ENCODE assay signal across 10 cellular contexts in the genomic region with DNA sequence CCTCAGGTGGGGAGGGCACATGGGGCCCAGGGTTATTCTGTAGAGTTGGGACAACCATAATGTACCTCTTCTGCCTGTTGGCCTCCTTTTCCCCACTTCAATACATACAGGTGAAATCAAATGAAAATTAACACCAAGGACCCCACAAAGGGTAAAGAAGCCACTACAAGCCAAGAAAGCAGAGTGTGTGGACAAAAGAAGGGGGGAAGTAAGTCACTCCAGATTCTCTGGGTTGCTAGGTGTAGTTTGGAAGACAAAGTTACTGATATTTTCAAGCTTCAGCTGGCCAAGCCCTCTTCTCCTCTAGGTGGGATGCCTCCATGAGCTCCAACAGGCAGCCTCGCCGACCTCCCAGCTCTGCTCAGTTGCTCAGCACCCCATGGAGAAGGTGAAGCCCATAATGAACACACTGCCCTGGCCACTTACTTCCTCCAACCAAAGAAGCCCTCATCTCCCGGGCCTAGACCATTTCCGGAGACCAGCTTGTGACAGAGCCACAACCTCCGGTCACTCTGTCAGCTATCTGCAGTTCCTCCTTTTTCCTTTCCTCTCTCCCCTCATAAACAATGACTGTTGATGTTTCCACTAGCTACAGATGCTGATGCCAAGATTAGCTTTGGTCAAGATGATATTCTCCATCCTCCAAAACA.
DNase-seq lines count a peak whose midpoint lies in the region; ATAC-seq, FAIRE-seq and TF ChIP-seq lines count a peak whose summit lies in the region.
"Had no signal": no experiment of that assay in that cellular context is flagged by ENCODE, and none has a peak within 500 bp of the region (broad histone marks: within the 10 kb centered on the region; RNA-seq: fewer than 3 reads in every experiment).

No MANE protein-coding gene starts in this region.

- no peak overlapping the region for H3K9ac ChIP-seq in astrocyte (ENCODE audit: low read length)

- H3K27ac Mint-ChIP-seq in astrocyte (ENCODE audit: unreplicated experiment) (no peak overlapping the region), immature natural killer cell (peak overlapping the region in 4 of 6 donors; percentile 0 to 66 (median 14))

- TF ChIP-seq POLR2A in spleen (IDR thresholded peaks at IDR 0.05) = no peak

- H3K27me3 Mint-ChIP-seq in astrocyte (ENCODE audit: low read depth, unreplicated experiment) (no peaks in the 10 kb centered on the region), immature natural killer cell (ENCODE audit: low read depth in 3 of 3) (peaks cover 0 to 4% (median 2%) of the 10 kb centered on the region in 3 donors)

- H3K36me3 Mint-ChIP-seq in astrocyte (ENCODE audit: low read depth, unreplicated experiment) (no peaks in the 10 kb centered on the region), immature natural killer cell (peaks cover 0 to 3% (median 0%) of the 10 kb centered on the region in 3 donors)

- H3K4me3 ChIP-seq in astrocyte (ENCODE audit: insufficient read depth, low read depth, low read length) (no peak overlapping the region), spleen (peak overlapping the region in 1 of 8 donors; percentile 54)

- H3K36me3 ChIP-seq in astrocyte (ENCODE audit: insufficient read depth, low read length) = no peaks in the 10 kb centered on the region
- no peaks in the 10 kb centered on the region for H3K36me3 ChIP-seq in spleen

- H3K4me2 ChIP-seq in astrocyte (ENCODE audit: low read length) = no peak overlapping the region

- H3K27ac ChIP-seq in astrocyte (ENCODE audit: low read depth, low read length) (no peak overlapping the region), spleen (peak overlapping the region; percentile 35 to 95 (median 83))

- H3K9me3 ChIP-seq in astrocyte (ENCODE audit: insufficient read depth, low read depth, low read length) (no peaks in the 10 kb centered on the region), spleen (no peaks in the 10 kb centered on the region)

- peak; percentile 80 for DNase-seq in KBM-7
- no peak for DNase-seq in astrocyte (ENCODE audit: low read depth)
- DNase-seq in immature natural killer cell = no peak
- peak; percentile 88 for DNase-seq in spleen
- DNase-seq in NCI-H2081 treated with DMSO at 0.1 percent for 48 hours (lab: John Stamatoyannopoulos, UW) = no peak
- DNase-seq: DMS79 had no signal

- intact Hi-C loops in spleen (cut with DNase I; ENCODE audit: low total_unique reads) = no loop called here

- H3K4me1 Mint-ChIP-seq in astrocyte (ENCODE audit: low read depth, unreplicated experiment) = peaks cover 25% of the 10 kb centered on the region
- peaks cover 27 to 31% of the 10 kb centered on the region in 2 donors for H3K4me1 Mint-ChIP-seq in immature natural killer cell

- no peak for TF ChIP-seq CTCF in astrocyte (IDR thresholded peaks at IDR 0.05; ENCODE audit: insufficient read depth, low read depth, low read length)
- TF ChIP-seq CTCF in spleen (IDR thresholded peaks at IDR 0.05 in 8 of 11, conservative IDR thresholded peaks at IDR 0.05 in 3 of 11) = peak in 2 of 11 experiments; percentile 14 to 27

- H3K4me1 ChIP-seq in astrocyte (ENCODE audit: insufficient read depth, low read length) = peaks cover 19% of the 10 kb centered on the region
- H3K4me1 ChIP-seq in spleen = peaks cover 4 to 72% (median 23%) of the 10 kb centered on the region in 6 donors

- no peak for FAIRE-seq in astrocyte (lab: Jason Lieb, UNC)
- FAIRE-seq: bronchial epithelial cell had no signal

- H2AFZ ChIP-seq in astrocyte (ENCODE audit: low read depth, low read length) = peak overlapping the region; percentile 1

- H3K9me3 Mint-ChIP-seq in astrocyte (ENCODE audit: unreplicated experiment) (no peaks in the 10 kb centered on the region), immature natural killer cell (no peaks in the 10 kb centered on the region)

- H3K27me3 ChIP-seq in astrocyte (ENCODE audit: insufficient read depth, low read length) (no peaks in the 10 kb centered on the region), spleen (replicated peaks in 1 of 7) (no peaks in the 10 kb centered on the region)

- in situ Hi-C loops in KBM-7 (cut with MboI; ENCODE audit: low pct_unique_long_range_greater_than_20kb, low sequenced_read_pairs) = no loop called here

- ATAC-seq in HG02938 (IDR thresholded peaks at IDR 0.05; ENCODE audit: unreplicated experiment) = no peak
- ATAC-seq in HG03520 (IDR thresholded peaks at IDR 0.05; ENCODE audit: unreplicated experiment) = no peak
- ATAC-seq in HG03469 (IDR thresholded peaks at IDR 0.05; ENCODE audit: unreplicated experiment) = no peak

- H3K4me3 Mint-ChIP-seq in astrocyte (ENCODE audit: unreplicated experiment) = no peak overlapping the region
- H3K4me3 Mint-ChIP-seq in immature natural killer cell = peak overlapping the region in 2 of 5 donors; percentile 3 to 10

- H3K79me2 ChIP-seq in astrocyte (ENCODE audit: insufficient read depth, low read length) = no peaks in the 10 kb centered on the region

- WGBS in spleen, 5 donors = 32 to 67% (median 46%) methylated on average over 5 of the region's 5 CpGs

- no peaks in the 10 kb centered on the region for H4K20me1 ChIP-seq in astrocyte (ENCODE audit: insufficient read depth, low read length)

Comparison
In these comparisons a context has a peak if more than half of its experiments do, and no peak if none do; other contexts are left out.
1. DNase-seq: peak in KBM-7 (single experiment) and spleen (single experiment); none in astrocyte (single experiment), immature natural killer cell (0 of 3) and NCI-H2081 treated with DMSO at 0.1 percent for 48 hours (single experiment).